ENCODE assay signal across 8 cellular contexts in genomic region chr1:7770620-7770938, GRCh38. TPM values are rescaled to one million over a fixed set of nuclear protein-coding genes. Genes with fewer than 3 reads are reported as not detected.
DNase-seq lines count a peak whose midpoint lies in the region; ATAC-seq and TF ChIP-seq lines count a peak whose summit lies in the region.

No MANE protein-coding gene starts in this region.

- POLR2A ChIA-PET in AG04450 (lab: Yijun Ruan, JAX), result no interaction called here

- CTCF ChIA-PET in AG04450 (lab: Charles Lee), result interaction anchor here (0.9 kb wide), 1 partner anchor 18 kb away, joined by 3 read pairs; no protein-coding TSS in a partner anchor

- TF ChIP-seq CTCF in AG04450 (IDR thresholded peaks at IDR 0.05; ENCODE audit: low read depth, low read length) (no peak), HFF-Myc (IDR thresholded peaks at IDR 0.05; ENCODE audit: low read depth, low read length, missing control alignments) (no peak)

- no peak overlapping the region for H3K27ac Mint-ChIP-seq in activated naive CD8-positive, alpha-beta T cell treated with anti-CD3 and anti-CD28 coated beads for 36 hours

- no peaks in the 10 kb centered on the region for H3K9me3 Mint-ChIP-seq in activated naive CD8-positive, alpha-beta T cell treated with anti-CD3 and anti-CD28 coated beads for 36 hours

- peak overlapping the region; percentile 55 to 73 for H3K9ac ChIP-seq in stomach smooth muscle (ENCODE audit: low read length in 2 of 2)

- H3K9me3 ChIP-seq in AG04450 (ENCODE audit: control insufficient read depth, insufficient read depth, low read length) (no peaks in the 10 kb centered on the region; the same call in 1 of the 2 replicates), iPS-18c (ENCODE audit: control insufficient read depth, insufficient read depth, low read length) (no peaks in the 10 kb centered on the region), stomach smooth muscle (ENCODE audit: control insufficient read depth in 2 of 2, low read length in 2 of 2) (no peaks in the 10 kb centered on the region)

- no peak overlapping the region for H3K27ac ChIP-seq in AG04450 (ENCODE audit: low read depth, low read length)
- peak overlapping the region; percentile 26 for H3K27ac ChIP-seq in stomach smooth muscle (ENCODE audit: low read length)

- peaks cover 27% of the 10 kb centered on the region for H3K4me1 Mint-ChIP-seq in activated naive CD8-positive, alpha-beta T cell treated with anti-CD3 and anti-CD28 coated beads for 36 hours

- no peak for DNase-seq in AG04450 (ENCODE audit: low read depth, low spot score)
- DNase-seq in HFF-Myc (ENCODE audit: extremely low read depth, low read depth), result no peak
- no peak for DNase-seq in activated naive CD8-positive, alpha-beta T cell treated with anti-CD3 and anti-CD28 coated beads for 36 hours
- DNase-seq in SKM-1 (lab: John Stamatoyannopoulos, UW; ENCODE audit: unreplicated experiment), result no peak
- no peak for DNase-seq in epidermal melanocyte (ENCODE audit: insufficient read length, low spot score)

- peak overlapping the region; percentile 82 for H3K4me3 Mint-ChIP-seq in activated naive CD8-positive, alpha-beta T cell treated with anti-CD3 and anti-CD28 coated beads for 36 hours

- H3K36me3 Mint-ChIP-seq in activated naive CD8-positive, alpha-beta T cell treated with anti-CD3 and anti-CD28 coated beads for 36 hours, result peaks cover 15% of the 10 kb centered on the region

- no peak for ATAC-seq in HG03342 (IDR thresholded peaks at IDR 0.05; ENCODE audit: unreplicated experiment)

- H3K4me1 ChIP-seq in stomach smooth muscle (ENCODE audit: control insufficient read depth, insufficient read depth, low read length), result peaks cover 9% of the 10 kb centered on the region

- peaks cover 28% of the 10 kb centered on the region for H3K27me3 Mint-ChIP-seq in activated naive CD8-positive, alpha-beta T cell treated with anti-CD3 and anti-CD28 coated beads for 36 hours

- H3K27me3 ChIP-seq in AG04450 (ENCODE audit: control insufficient read depth, insufficient read depth, low read length), result peaks cover 5% of the 10 kb centered on the region
- no peaks in the 10 kb centered on the region for H3K27me3 ChIP-seq in stomach smooth muscle (ENCODE audit: control insufficient read depth in 1 of 2, insufficient read depth in 2 of 2, low read length in 2 of 2)

- H3K4me3 ChIP-seq in AG04450 (ENCODE audit: low read depth, low read length), result peak overlapping the region; percentile 85
- H3K4me3 ChIP-seq in HFF-Myc (replicated peaks; ENCODE audit: low read depth, low read length), result peak overlapping the region; percentile 75
- H3K4me3 ChIP-seq in iPS-18c (ENCODE audit: insufficient read depth, low read depth, low read length), result peak overlapping the region; percentile 81
- H3K4me3 ChIP-seq in stomach smooth muscle (ENCODE audit: low read length in 2 of 2), result peak overlapping the region; percentile 88 to 92

- peaks cover 2 to 10% of the 10 kb centered on the region in 2 donors for H3K36me3 ChIP-seq in stomach smooth muscle (ENCODE audit: control insufficient read depth in 2 of 2, insufficient read depth in 2 of 2, low read length in 2 of 2)

RNA-seq across cellular contexts. Expression of gene VAMP3, which starts 0.5 kb away (rescaled TPM):
- 154 and 177 TPM in 2 replicates for polyA plus RNA-seq in AG04450 (2011; rRNA removed)
- polyA minus RNA-seq in AG04450 (2011; rRNA and poly(A)+ RNA removed), result 60.8 and 78.7 TPM in 2 replicates
- 10 to 100 TPM; 15.1 to 18.5 TPM for total RNA-seq in activated naive CD8-positive, alpha-beta T cell treated with anti-CD3 and anti-CD28 coated beads for 36 hours

RNA-seq across cellular contexts. Expression of gene PER3, which starts 13.5 kb away (rescaled TPM):
- 8.3 and 9.1 TPM in 2 replicates for polyA plus RNA-seq in AG04450 (2011; rRNA removed)
- polyA minus RNA-seq in AG04450 (2011; rRNA and poly(A)+ RNA removed), result 10.3 and 13.2 TPM in 2 replicates
- total RNA-seq in activated naive CD8-positive, alpha-beta T cell treated with anti-CD3 and anti-CD28 coated beads for 36 hours, result 1 to 10 TPM; 4.6 to 4.9 TPM
